In genomic region chr3:197003461-197004385, GRCh38 we compare ENCODE assay signal across 8 cellular contexts. TPM values are rescaled to one million over a fixed set of nuclear protein-coding genes. Genes with fewer than 3 reads are reported as not detected.
DNase-seq lines count a peak whose midpoint lies in the region; ATAC-seq and TF ChIP-seq lines count a peak whose summit lies in the region.

No MANE protein-coding gene starts in this region.

- TF ChIP-seq POLR2A in gastrocnemius medialis (IDR thresholded peaks at IDR 0.05), result no peak

- in situ Hi-C loops in gastrocnemius medialis (cut with MboI; ENCODE audit: low sequenced_read_pairs in 4 of 4), result loop anchor here in 3 of 4 donors (25.0 kb wide), 2 partner anchors 184 to 509 kb away; no protein-coding TSS in a partner anchor

- H3K4me3 ChIP-seq in AG10803 (ENCODE audit: low read length) (peak overlapping the region; percentile 63), gastrocnemius medialis (peak overlapping the region; percentile 47 to 64 (median 52))

- no peaks in the 10 kb centered on the region for H3K9me3 ChIP-seq in gastrocnemius medialis

- TF ChIP-seq CTCF in AG10803 (conservative IDR thresholded peaks at IDR 0.05; ENCODE audit: low read length), result no peak
- no peak for TF ChIP-seq CTCF in gastrocnemius medialis (IDR thresholded peaks at IDR 0.05 in 4 of 5, conservative IDR thresholded peaks at IDR 0.05 in 1 of 5)

- intact Hi-C loops in head of caudate nucleus (cut with DNase I) (loop anchor here (5.0 kb wide), 1 partner anchor 184 kb away; no protein-coding TSS in a partner anchor), gastrocnemius medialis (cut with DNase I; ENCODE audit: low total_unique reads) (loop anchor here (1.0 to 2.0 kb wide), 2 partner anchors 184 to 507 kb away; no protein-coding TSS in a partner anchor)

- peaks cover 3 to 10% of the 10 kb centered on the region in 2 donors for H3K4me1 ChIP-seq in gastrocnemius medialis

- H3K27me3 ChIP-seq in gastrocnemius medialis, result no peaks in the 10 kb centered on the region

- no peaks in the 10 kb centered on the region for H3K36me3 ChIP-seq in gastrocnemius medialis

- peak overlapping the region in 1 of 4 donors; percentile 29 for H3K27ac ChIP-seq in gastrocnemius medialis

- ATAC-seq in GM19438 (IDR thresholded peaks at IDR 0.05; ENCODE audit: low read depth, unreplicated experiment) (peak; percentile 16), gastrocnemius medialis (peak in 1 of 2 donors; percentile 12), HG02840 (IDR thresholded peaks at IDR 0.05; ENCODE audit: low FRiP score, unreplicated experiment) (no peak)

- DNase-seq in AG10803 (ENCODE audit: low read depth) (no peak), NAMALWA (ENCODE audit: low spot score) (peak; percentile 44), activated T-cell treated with anti-CD3 and anti-CD28 coated beads for 48 hours (ENCODE audit: low read depth) (peak; percentile 14), head of caudate nucleus (peak in 24 of 42 donors; percentile 12 to 52 (median 29)), gastrocnemius medialis (no peak), SK-N-DZ (ENCODE audit: low spot score) (no peak)

RNA-seq across cellular contexts. Expression of gene MELTF, which starts 25.9 kb away (rescaled TPM):
- under 1 TPM in 3 of 4 donors, not detected in 1; 0.36 to 0.64 (median 0.42) TPM for total RNA-seq in gastrocnemius medialis
- polyA plus RNA-seq in SK-N-DZ (2014; cell fraction: cytosol; rRNA removed), result 5.7 and 8.8 TPM in 2 replicates
- polyA plus RNA-seq in SK-N-DZ (2014; cell fraction: nucleus; rRNA removed), result 27.5 and 31.1 TPM in 2 replicates

RNA-seq across cellular contexts. Expression of gene PIGZ, which starts 35.1 kb away (rescaled TPM):
- total RNA-seq in gastrocnemius medialis, result 1 to 10 TPM; 2.3 to 7.5 (median 5.1) TPM
- polyA plus RNA-seq in SK-N-DZ (2014; cell fraction: cytosol; rRNA removed), result 3.8 and 8.7 TPM in 2 replicates
- polyA plus RNA-seq in SK-N-DZ (2014; cell fraction: nucleus; rRNA removed), result 2.0 and 3.9 TPM in 2 replicates

Comparison
In these comparisons a context has a peak if more than half of its experiments do, and no peak if none do; other contexts are left out.
1. DNase-seq: peak in NAMALWA (single experiment), activated T-cell treated with anti-CD3 and anti-CD28 coated beads for 48 hours (single experiment) and head of caudate nucleus (24 of 42); none in AG10803 (single experiment), gastrocnemius medialis (0 of 2) and SK-N-DZ (single experiment).